Comparison of ENCODE assay signal across 9 cellular contexts in the genomic region with DNA sequence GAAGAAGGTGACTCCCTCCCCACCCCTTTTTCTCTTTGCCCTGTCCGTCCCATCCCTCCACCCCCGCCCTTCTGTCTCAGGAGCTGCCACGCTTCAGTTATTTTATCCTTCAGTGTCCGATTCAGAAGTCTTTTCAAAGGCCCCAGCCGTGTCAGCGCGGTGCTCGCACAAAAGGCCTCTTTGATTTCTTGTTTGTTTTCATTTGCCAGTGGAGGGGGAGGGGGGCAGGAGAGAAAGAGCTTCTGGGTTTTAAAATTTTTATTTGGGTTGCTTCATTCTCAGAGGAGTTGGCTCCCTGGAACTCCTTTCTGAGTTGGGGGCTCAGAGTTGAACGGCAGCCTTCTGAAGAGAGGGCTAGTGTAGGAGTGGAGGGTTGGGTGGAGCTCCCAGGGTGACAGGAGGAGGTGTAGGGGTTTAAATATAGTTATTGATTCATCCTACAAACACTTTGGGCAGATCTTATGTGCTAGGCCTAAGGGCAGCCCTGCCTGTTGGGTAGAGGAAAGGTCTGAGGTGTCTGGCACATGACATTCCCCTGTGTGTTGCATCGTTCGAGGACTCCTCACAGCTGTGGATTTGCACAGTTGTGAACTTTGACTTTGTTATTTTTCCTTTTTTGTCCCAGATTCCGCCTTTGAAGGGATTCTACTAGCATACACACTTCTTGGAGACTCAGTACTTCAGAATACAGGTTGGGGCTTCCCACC. TPM values are rescaled to one million over a fixed set of nuclear protein-coding genes. Genes with fewer than 3 reads are reported as not detected.
DNase-seq lines count a peak whose midpoint lies in the region; ATAC-seq lines count a peak whose summit lies in the region.
"Had no signal": no experiment of that assay in that cellular context is flagged by ENCODE, and none has a peak within 500 bp of the region (broad histone marks: within the 10 kb centered on the region; RNA-seq: fewer than 3 reads in every experiment).

No MANE protein-coding gene starts in this region.

- peak overlapping the region; percentile 33 for H3K4me3 ChIP-seq in GM23248

- H4K20me1 ChIP-seq in GM23248 (ENCODE audit: insufficient read depth) = no peaks in the 10 kb centered on the region

- H3K4me2 ChIP-seq in GM23248 (ENCODE audit: unreplicated experiment) = peak overlapping the region; percentile 72

- in situ Hi-C loops in GM23248 (cut with MboI) = no loop called here
- in situ Hi-C loops in SK-MEL-5 (cut with HindIII; ENCODE audit: low pct_unique_long_range_greater_than_20kb, low sequenced_read_pairs) = no loop called here

- intact Hi-C loops in sciatic nerve (cut with DNase I) = no loop called here

- peaks cover 100% of the 10 kb centered on the region for H3K79me2 ChIP-seq in GM23248 (ENCODE audit: insufficient read depth)

- peak; percentile 85 for DNase-seq in GM23248
- DNase-seq in SK-MEL-5 (ENCODE audit: low read depth, low spot score) = peak; percentile 74
- DNase-seq in glomerular visceral epithelial cell (ENCODE audit: extremely low spot score) = peak; percentile 58
- DNase-seq in sciatic nerve (ENCODE audit: low spot score) = no peak
- DNase-seq in GM03348 (ENCODE audit: low spot score) = no peak
- DNase-seq in DMS114 treated with DMSO at 0.1 percent for 48 hours (lab: John Stamatoyannopoulos, UW; ENCODE audit: unreplicated experiment) = no peak
- no peak for DNase-seq in DMS 273 treated with DMSO at 0.1 percent for 48 hours (lab: John Stamatoyannopoulos, UW)
- DNase-seq in NK-92 (lab: John Stamatoyannopoulos, UW; ENCODE audit: unreplicated experiment) = no peak
- DNase-seq: activated naive CD4-positive, alpha-beta T cell treated with Interleukin-2 at 50 U/mL for 16 hours had no signal

- ATAC-seq in sciatic nerve = peak; percentile 79

- peaks cover 75% of the 10 kb centered on the region for H3F3A ChIP-seq in GM23248 (ENCODE audit: insufficient read depth)

- H3K9me3 ChIP-seq in GM23248 (ENCODE audit: low read depth) = no peaks in the 10 kb centered on the region

- H3K9ac ChIP-seq in GM23248 = peak overlapping the region; percentile 98

- 14% methylated on average over 12 of the region's 12 CpGs for WGBS in GM23248 (ENCODE audit: low coverage in 1 of 2, low lambda C conversion rate in 2 of 2, missing lambda C conversion rate in 2 of 2), 2 experiments

- H3K27ac ChIP-seq in GM23248 = peak overlapping the region; percentile 94

- peaks cover 97% of the 10 kb centered on the region for H3K4me1 ChIP-seq in GM23248 (ENCODE audit: insufficient read depth)

- no peak overlapping the region for H2AFZ ChIP-seq in GM23248

- H3K27me3 ChIP-seq in GM23248 (replicated peaks; ENCODE audit: insufficient read depth) = no peaks in the 10 kb centered on the region

- H3K36me3 ChIP-seq in GM23248 (ENCODE audit: low read depth) = no peaks in the 10 kb centered on the region

- no peaks in the 10 kb centered on the region for H3K9me2 ChIP-seq in GM23248 (ENCODE audit: insufficient read depth)

RNA-seq across cellular contexts. Expression of a gene that starts 36.8 kb away (rescaled TPM):
- 71.0 and 81.4 TPM in 2 replicates for total RNA-seq in GM23248 (2014; rRNA removed; shearing (Covaris generic))
- polyA plus RNA-seq in GM23248 (2016; fragmentation: Nextera tagmentation; extraction: Ambion mirVana) = 59.2 and 60.8 TPM in 2 replicates
- total RNA-seq in SK-MEL-5 (2014; rRNA removed; shearing (Covaris generic)) = 4.2 and 4.9 TPM in 2 replicates
- polyA plus RNA-seq in SK-MEL-5 (2015; cell fraction: cytosol; rRNA removed) = 32.6 and 37.8 TPM in 2 replicates
- 5.6 and 13.1 TPM in 2 replicates for polyA plus RNA-seq in SK-MEL-5 (2015; cell fraction: nucleus; rRNA removed)
- 131 TPM for total RNA-seq in sciatic nerve

Comparison
In these comparisons a context has a peak if more than half of its experiments do, and no peak if none do; other contexts are left out.
1. DNase-seq: peak in GM23248 (single experiment), SK-MEL-5 (single experiment) and glomerular visceral epithelial cell (single experiment); none in sciatic nerve (single experiment), GM03348 (single experiment), DMS114 treated with DMSO at 0.1 percent for 48 hours (single experiment), DMS 273 treated with DMSO at 0.1 percent for 48 hours (single experiment) and NK-92 (single experiment).
2. RNA of a gene that starts 36.8 kb away (total RNA-seq): 131 TPM in sciatic nerve (single experiment) and 71.0 to 81.4 TPM in GM23248; 4.2 to 4.9 TPM in SK-MEL-5; every median in the first group is over 10 times any median in the second.